ENCODE assay signal across 13 cellular contexts in the genomic region with DNA sequence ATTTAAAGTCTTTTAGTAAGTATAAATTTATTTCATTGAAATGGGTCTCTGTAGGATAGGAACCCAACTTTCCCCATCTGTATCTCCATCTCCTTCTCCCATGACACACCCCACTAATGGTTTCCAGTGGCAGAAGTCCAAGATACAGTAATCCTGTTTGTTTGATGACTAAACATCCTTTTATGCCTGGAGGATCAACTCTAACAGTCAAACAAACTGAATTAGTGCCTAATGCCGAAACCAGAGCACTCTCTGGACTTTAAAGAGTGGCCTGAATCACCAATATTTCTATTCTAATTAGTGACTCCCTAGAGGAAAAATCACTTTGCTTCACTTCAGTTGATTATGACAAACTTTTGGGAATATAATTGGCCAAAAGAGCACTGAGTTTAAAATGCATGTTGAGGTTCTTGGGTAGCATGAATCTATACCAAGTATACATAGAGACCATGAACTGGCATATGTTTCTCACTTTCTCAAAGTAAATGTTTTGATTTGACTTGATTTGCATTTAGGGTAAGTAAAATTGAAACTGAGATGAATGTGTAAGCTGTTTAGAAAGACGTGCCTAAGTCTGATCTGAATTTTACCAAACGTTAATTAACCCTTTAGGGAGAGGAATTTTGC.
DNase-seq lines count a peak whose midpoint lies in the region; ATAC-seq, FAIRE-seq and TF ChIP-seq lines count a peak whose summit lies in the region.
"Had no signal": no experiment of that assay in that cellular context is flagged by ENCODE, and none has a peak within 500 bp of the region (broad histone marks: within the 10 kb centered on the region; RNA-seq: fewer than 3 reads in every experiment).

No MANE protein-coding gene starts in this region.

- H3K27ac ChIP-seq in breast epithelium: no peak overlapping the region
- peak overlapping the region; percentile 57 for H3K27ac ChIP-seq in epithelial cell of prostate
- H3K27ac ChIP-seq: BLaER1, sigmoid colon had no signal

- ATAC-seq in GM19351 (IDR thresholded peaks at IDR 0.05; ENCODE audit: unreplicated experiment): no peak
- ATAC-seq in GM21576 (IDR thresholded peaks at IDR 0.05; ENCODE audit: unreplicated experiment): no peak
- ATAC-seq: stimulated activated memory B cell treated with anti-CD40 and anti-IgM and Interleukin-4, amounts not matched to agents 10 μg/mL and 1 μg/mL and 100 μg/mL, for 72 hours had no signal

- H3K36me3 Mint-ChIP-seq in MCF 10A (ENCODE audit: insufficient read depth, unreplicated experiment): no peaks in the 10 kb centered on the region
- H3K36me3 Mint-ChIP-seq: stimulated activated memory B cell treated with anti-CD40 and anti-IgM and Interleukin-4, amounts not matched to agents 10 μg/mL and 1 μg/mL and 100 μg/mL, for 72 hours had no signal

- CTCF ChIA-PET in MCF 10A (lab: Yijun Ruan, JAX): no interaction called here

- H3K9me3 ChIP-seq in breast epithelium: no peaks in the 10 kb centered on the region
- H3K9me3 ChIP-seq: BLaER1 had no signal

- no peaks in the 10 kb centered on the region for H3K4me1 ChIP-seq in breast epithelium
- H3K4me1 ChIP-seq: BLaER1, sigmoid colon had no signal

- H3K27me3 Mint-ChIP-seq in MCF 10A (ENCODE audit: insufficient read depth, unreplicated experiment): no peaks in the 10 kb centered on the region
- H3K27me3 Mint-ChIP-seq: stimulated activated memory B cell treated with anti-CD40 and anti-IgM and Interleukin-4, amounts not matched to agents 10 μg/mL and 1 μg/mL and 100 μg/mL, for 72 hours had no signal

- POLR2A ChIA-PET in MCF 10A (lab: Yijun Ruan, JAX): no interaction called here

- H3K27ac Mint-ChIP-seq in MCF 10A (ENCODE audit: low read depth, unreplicated experiment): peak overlapping the region; percentile 67
- H3K27ac Mint-ChIP-seq: stimulated activated memory B cell treated with anti-CD40 and anti-IgM and Interleukin-4, amounts not matched to agents 10 μg/mL and 1 μg/mL and 100 μg/mL, for 72 hours had no signal

- H3K4me3 Mint-ChIP-seq in MCF 10A (ENCODE audit: unreplicated experiment): no peak overlapping the region
- H3K4me3 Mint-ChIP-seq: stimulated activated memory B cell treated with anti-CD40 and anti-IgM and Interleukin-4, amounts not matched to agents 10 μg/mL and 1 μg/mL and 100 μg/mL, for 72 hours had no signal

- no peak overlapping the region for H3K4me3 ChIP-seq in breast epithelium
- H3K4me3 ChIP-seq: BLaER1, sigmoid colon had no signal

- no peaks in the 10 kb centered on the region for H3K9me3 Mint-ChIP-seq in MCF 10A (ENCODE audit: unreplicated experiment)

- FAIRE-seq in GM19239 (lab: Jason Lieb, UNC): no peak
- FAIRE-seq: H1 had no signal

- peak; percentile 93 for DNase-seq in MCF 10A (ENCODE audit: unreplicated experiment)
- DNase-seq in breast epithelium (ENCODE audit: low spot score in 2 of 2): no peak
- DNase-seq in NCI-H82 treated with DMSO at 0.1 percent for 48 hours (lab: John Stamatoyannopoulos, UW; ENCODE audit: unreplicated experiment): peak; percentile 67
- peak; percentile 85 for DNase-seq in epithelial cell of prostate (ENCODE audit: low read depth, low spot score)
- no peak for DNase-seq in GM19239 (ENCODE audit: insufficient read length, low spot score)
- no peak for DNase-seq in globus pallidus (ENCODE audit: low spot score)
- DNase-seq: left cardiac atrium, sigmoid colon had no signal

- no peak for TF ChIP-seq POLR2A in breast epithelium (IDR thresholded peaks at IDR 0.05)

- BruUV-seq in MCF 10A (replicated peaks; lab: Mats Ljungman, UMichigan): no TSS peak

- intact Hi-C loops in MCF 10A (cut with micrococcal nuclease) (no loop called here), breast epithelium (cut with DNase I; ENCODE audit: low total_unique reads) (no loop called here)

- no peaks in the 10 kb centered on the region for H3K27me3 ChIP-seq in breast epithelium
- H3K27me3 ChIP-seq: BLaER1, sigmoid colon had no signal

- TF ChIP-seq CTCF in MCF 10A (IDR thresholded peaks at IDR 0.05; ENCODE audit: unreplicated experiment) (no peak), breast epithelium (IDR thresholded peaks at IDR 0.05) (no peak)

- peaks cover 9% of the 10 kb centered on the region for H3K4me1 Mint-ChIP-seq in MCF 10A (ENCODE audit: insufficient read depth, unreplicated experiment)
- H3K4me1 Mint-ChIP-seq: stimulated activated memory B cell treated with anti-CD40 and anti-IgM and Interleukin-4, amounts not matched to agents 10 μg/mL and 1 μg/mL and 100 μg/mL, for 72 hours had no signal

- no peaks in the 10 kb centered on the region for H3K36me3 ChIP-seq in breast epithelium
- H3K36me3 ChIP-seq: BLaER1, sigmoid colon had no signal

Comparison
In these comparisons a context has a peak if more than half of its experiments do, and no peak if none do; other contexts are left out.
1. DNase-seq: peak in MCF 10A (single experiment), NCI-H82 treated with DMSO at 0.1 percent for 48 hours (single experiment) and epithelial cell of prostate (single experiment); none in breast epithelium (0 of 2), GM19239 (single experiment) and globus pallidus (single experiment).